In the genomic region with DNA sequence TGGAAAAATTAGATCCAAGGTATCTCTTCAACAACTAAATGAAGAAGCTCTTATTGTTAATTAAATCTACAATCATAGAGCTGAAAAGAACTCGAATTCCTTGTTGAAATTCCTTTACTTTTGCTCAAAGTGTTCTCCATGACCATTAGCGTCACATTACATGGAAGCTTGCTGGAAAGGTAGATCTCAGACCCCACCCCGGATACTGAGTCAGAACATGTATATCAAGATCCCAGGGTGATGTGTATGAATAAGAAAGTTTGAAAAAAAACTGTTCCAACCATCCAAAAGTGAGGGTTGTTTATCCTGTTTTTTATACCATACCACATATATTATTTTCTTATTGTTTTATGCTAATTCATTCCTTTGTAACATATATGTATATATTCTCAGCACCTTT, we compare ENCODE assay signal across 20 cellular contexts.
"Had no signal": no experiment of that assay in that cellular context is flagged by ENCODE, and none has a peak within 500 bp of the region (broad histone marks: within the 10 kb centered on the region; RNA-seq: fewer than 3 reads in every experiment).

No MANE protein-coding gene starts in this region.

- H3K36me3 ChIP-seq: esophagus muscularis mucosa, gastrocnemius medialis, left lung, lower lobe of right lung, ovary, right atrium auricular region, sigmoid colon, stomach, thoracic aorta, transverse colon had no signal

- DNase-seq: cortex of kidney; dorsolateral prefrontal cortex; effector CD8-positive, alpha-beta T cell; gastrocnemius medialis; immature natural killer cell; left lung; lower lobe of right lung; natural killer cell; ovary; sigmoid colon; stimulated activated CD4-positive, alpha-beta T cell treated with anti-CD3 and anti-CD28 coated beads, Interleukin-2, amount 100 ng/mL, for 24 hours; stimulated activated CD4-positive, alpha-beta T cell treated with anti-CD3 and anti-CD28 coated beads, Interleukin-4, amount 100 ng/mL, for 4 hours; stimulated activated naive CD4-positive, alpha-beta T cell; stomach; substantia nigra; transverse colon had no signal

- H3K27ac ChIP-seq: dorsolateral prefrontal cortex, esophagus muscularis mucosa, gastrocnemius medialis, left lung, lower lobe of right lung, ovary, right atrium auricular region, sigmoid colon, skin epidermis, stomach, thoracic aorta, transverse colon had no signal

- H3K4me3 ChIP-seq: dorsolateral prefrontal cortex, esophagus muscularis mucosa, gastrocnemius medialis, left lung, lower lobe of right lung, ovary, right atrium auricular region, sigmoid colon, skin epidermis, stomach, thoracic aorta, transverse colon had no signal

- H3K4me1 ChIP-seq: esophagus muscularis mucosa, gastrocnemius medialis, left lung, lower lobe of right lung, right atrium auricular region, sigmoid colon, stomach, transverse colon had no signal

- H3K9me3 ChIP-seq: gastrocnemius medialis, lower lobe of right lung, ovary, thoracic aorta, transverse colon had no signal

- ATAC-seq: gastrocnemius medialis, left lung, lower lobe of right lung, natural killer cell had no signal

- H3K27me3 ChIP-seq: dorsolateral prefrontal cortex, esophagus muscularis mucosa, gastrocnemius medialis, left lung, ovary, right atrium auricular region, sigmoid colon, stomach, transverse colon had no signal
